In genomic region chr12:72989458-72989947, GRCh38 we compare ENCODE assay signal across 23 cellular contexts.
"Had no signal": no experiment of that assay in that cellular context is flagged by ENCODE, and none has a peak within 500 bp of the region (broad histone marks: within the 10 kb centered on the region; RNA-seq: fewer than 3 reads in every experiment).

No MANE protein-coding gene starts in this region.

- H3K27ac ChIP-seq: esophagus squamous epithelium, foreskin keratinocyte, lower lobe of right lung, parathyroid adenoma, prostate gland, right lobe of liver, spleen, thoracic aorta, transverse colon had no signal

- H3K9me3 ChIP-seq: esophagus squamous epithelium, lower lobe of right lung, prostate gland, right lobe of liver, thoracic aorta, transverse colon had no signal

- H3K4me3 Mint-ChIP-seq: central memory CD8-positive, alpha-beta T cell; effector memory CD8-positive, alpha-beta T cell; memory B cell; naive thymus-derived CD4-positive, alpha-beta T cell; nephron progenitor cell; stimulated activated naive B cell treated with anti-CD40 and anti-IgM and Interleukin-4, amounts not matched to agents 10 μg/mL and 1 μg/mL and 100 μg/mL, for 72 hours; stimulated activated naive CD8-positive, alpha-beta T cell treated with anti-CD3 and anti-CD28 coated beads, Interleukin-15, amount 100 ng/mL, for 72 hours had no signal

- H3K27me3 Mint-ChIP-seq: central memory CD8-positive, alpha-beta T cell; effector memory CD8-positive, alpha-beta T cell; memory B cell; naive thymus-derived CD4-positive, alpha-beta T cell; stimulated activated naive B cell treated with anti-CD40 and anti-IgM and Interleukin-4, amounts not matched to agents 10 μg/mL and 1 μg/mL and 100 μg/mL, for 72 hours; stimulated activated naive CD8-positive, alpha-beta T cell treated with anti-CD3 and anti-CD28 coated beads, Interleukin-15, amount 100 ng/mL, for 72 hours had no signal

- H3K4me1 ChIP-seq: esophagus squamous epithelium, lower lobe of right lung, parathyroid adenoma, prostate gland, right lobe of liver, spleen, transverse colon had no signal

- H3K4me3 ChIP-seq: esophagus squamous epithelium, lower lobe of right lung, prostate gland, right lobe of liver, spleen, thoracic aorta, transverse colon had no signal

- H3K79me2 ChIP-seq: parathyroid adenoma had no signal

- H3K27me3 ChIP-seq: esophagus squamous epithelium, foreskin keratinocyte, right lobe of liver, spleen, transverse colon had no signal

- H3K36me3 ChIP-seq: esophagus squamous epithelium, lower lobe of right lung, prostate gland, right lobe of liver, spleen, thoracic aorta, transverse colon had no signal

- DNase-seq: effector memory CD8-positive, alpha-beta T cell; esophagus squamous epithelium; foreskin keratinocyte; head of caudate nucleus; hypothalamus; kidney glomerular epithelial cell; lower lobe of right lung; naive thymus-derived CD4-positive, alpha-beta T cell; nephron progenitor cell; right lobe of liver; spleen; stimulated activated CD4-positive, alpha-beta T cell treated with anti-CD3 and anti-CD28 coated beads, Interleukin-15, amount 100 ng/mL, for 24 hours; stimulated activated CD4-positive, alpha-beta T cell treated with anti-CD3 and anti-CD28 coated beads, Interleukin-1b, Interleukin-23, amount 100 ng/mL, for 48 hours; stimulated activated CD4-positive, alpha-beta T cell treated with anti-CD3 and anti-CD28 coated beads, Interleukin-4, amount 100 ng/mL, for 4 hours; stimulated activated naive B cell treated with anti-CD40 and anti-IgM and Interleukin-4, amounts not matched to agents 10 μg/mL and 1 μg/mL and 100 μg/mL, for 72 hours; stimulated activated naive CD8-positive, alpha-beta T cell treated with anti-CD3 and anti-CD28 coated beads, Interleukin-15, amount 100 ng/mL, for 72 hours; transverse colon had no signal

- ATAC-seq: effector memory CD8-positive, alpha-beta T cell; foreskin keratinocyte; left lobe of liver; lower lobe of right lung; naive thymus-derived CD4-positive, alpha-beta T cell; right lobe of liver; stimulated activated naive B cell treated with anti-CD40 and anti-IgM and Interleukin-4, amounts not matched to agents 10 μg/mL and 1 μg/mL and 100 μg/mL, for 72 hours; stimulated activated naive CD8-positive, alpha-beta T cell treated with anti-CD3 and anti-CD28 coated beads, Interleukin-15, amount 100 ng/mL, for 72 hours had no signal

- H2AFZ ChIP-seq: parathyroid adenoma had no signal

- H3K9ac ChIP-seq: parathyroid adenoma had no signal

- H3K4me1 Mint-ChIP-seq: central memory CD8-positive, alpha-beta T cell; memory B cell; naive thymus-derived CD4-positive, alpha-beta T cell; stimulated activated naive B cell treated with anti-CD40 and anti-IgM and Interleukin-4, amounts not matched to agents 10 μg/mL and 1 μg/mL and 100 μg/mL, for 72 hours; stimulated activated naive CD8-positive, alpha-beta T cell treated with anti-CD3 and anti-CD28 coated beads, Interleukin-15, amount 100 ng/mL, for 72 hours had no signal

- H3K36me3 Mint-ChIP-seq: memory B cell; naive thymus-derived CD4-positive, alpha-beta T cell; stimulated activated naive B cell treated with anti-CD40 and anti-IgM and Interleukin-4, amounts not matched to agents 10 μg/mL and 1 μg/mL and 100 μg/mL, for 72 hours had no signal

- H3K27ac Mint-ChIP-seq: effector memory CD8-positive, alpha-beta T cell; memory B cell; naive thymus-derived CD4-positive, alpha-beta T cell; nephron progenitor cell; stimulated activated naive B cell treated with anti-CD40 and anti-IgM and Interleukin-4, amounts not matched to agents 10 μg/mL and 1 μg/mL and 100 μg/mL, for 72 hours; stimulated activated naive CD8-positive, alpha-beta T cell treated with anti-CD3 and anti-CD28 coated beads, Interleukin-15, amount 100 ng/mL, for 72 hours had no signal

- H3K9me3 Mint-ChIP-seq: nephron progenitor cell had no signal
